Comparison of ENCODE assay signal across 8 cellular contexts in genomic region chrX:23901065-23901464, GRCh38. TPM values are rescaled to one million over a fixed set of nuclear protein-coding genes. Genes with fewer than 3 reads are reported as not detected.
A peak's percentile ranks its signal among the peaks of the same experiment; 100 is the strongest.
DNase-seq lines count a peak whose midpoint lies in the region; ATAC-seq, FAIRE-seq and TF ChIP-seq lines count a peak whose summit lies in the region.

No MANE protein-coding gene starts in this region.

- in situ Hi-C loops in Panc1 (cut with HindIII; ENCODE audit: low pct_unique_long_range_greater_than_20kb, low sequenced_read_pairs): no loop called here

- H3K36me3 ChIP-seq in Panc1 (ENCODE audit: control insufficient read depth, insufficient read depth, low read length) (no peaks in the 10 kb centered on the region), small intestine (ENCODE audit: control insufficient read depth in 2 of 2, insufficient read depth in 2 of 2, low read length in 2 of 2) (no peaks in the 10 kb centered on the region)

- FAIRE-seq in small intestine (lab: Jason Lieb, UNC): no peak

- H3K4me3 ChIP-seq in Panc1 (ENCODE audit: low read depth in 2 of 2, low read length in 2 of 2) (no peak overlapping the region), fibroblast of villous mesenchyme (ENCODE audit: low read depth, low read length) (no peak overlapping the region), small intestine (ENCODE audit: low read depth in 1 of 2, low read length in 2 of 2) (no peak overlapping the region)

- POLR2A ChIA-PET in Panc1 (lab: Charles Lee): interaction anchor here (1.5 kb wide), 1 partner anchor 118 kb away, joined by 15 read pairs; the partner anchor contains the start of gene SAT1

- H3K27me3 ChIP-seq in Panc1 (ENCODE audit: control insufficient read depth, insufficient read depth, low read length): no peaks in the 10 kb centered on the region
- no peaks in the 10 kb centered on the region for H3K27me3 ChIP-seq in small intestine (ENCODE audit: control insufficient read depth in 2 of 2, insufficient read depth in 2 of 2, low read length in 2 of 2)

- no TSS peak for BruUV-seq in Panc1 (replicated peaks; lab: Mats Ljungman, UMichigan)

- TF ChIP-seq CTCF in Panc1 (IDR thresholded peaks at IDR 0.05) (no peak), fibroblast of villous mesenchyme (IDR thresholded peaks at IDR 0.05; ENCODE audit: insufficient read depth, low read depth, low read length) (no peak)

- peak overlapping the region; percentile 89 for H3K27ac ChIP-seq in Panc1 (ENCODE audit: low read length)
- H3K27ac ChIP-seq in small intestine (ENCODE audit: low read depth in 1 of 2, low read length in 1 of 2): peak overlapping the region in 1 of 2 donors; percentile 70

- H3K4me1 ChIP-seq in Panc1 (ENCODE audit: control insufficient read depth, insufficient read depth, low read length): peaks cover 18% of the 10 kb centered on the region
- no peaks in the 10 kb centered on the region for H3K4me1 ChIP-seq in small intestine (ENCODE audit: control insufficient read depth in 2 of 2, insufficient read depth in 1 of 2, low read depth in 1 of 2, low read length in 1 of 2)

- ATAC-seq in Panc1: peak; percentile 75
- ATAC-seq in HG02763 (IDR thresholded peaks at IDR 0.05; ENCODE audit: unreplicated experiment): no peak
- ATAC-seq in GM18858 (IDR thresholded peaks at IDR 0.05; ENCODE audit: unreplicated experiment): no peak

- 64 to 82% (median 81%) methylated on average over 2 of the region's 2 CpGs for WGBS in small intestine, 3 donors

- no peaks in the 10 kb centered on the region for H3K9me3 ChIP-seq in Panc1 (ENCODE audit: control insufficient read depth, insufficient read depth, low read depth, low read length)
- no peaks in the 10 kb centered on the region for H3K9me3 ChIP-seq in small intestine (ENCODE audit: control insufficient read depth, low read depth)

- CTCF ChIA-PET in Panc1 (lab: Charles Lee): interaction anchor here (0.8 to 1.3 kb wide), 8 partner anchors 11 to 207 kb away, joined by 3 to 6 read pairs (median 4); partner anchors contain the start of gene ACOT9

- intact Hi-C loops in Panc1 (cut with micrococcal nuclease; ENCODE audit: unreplicated experiment): loop anchor here (2.0 to 10.0 kb wide), 2 partner anchors 116 to 146 kb away; no protein-coding TSS in a partner anchor

- DNase-seq in H4 (ENCODE audit: low spot score) (peak; percentile 52), Panc1 (ENCODE audit: low read depth, low spot score) (no peak), fibroblast of villous mesenchyme (ENCODE audit: low read depth) (peak; percentile 81), small intestine (peak; percentile 41), DMS114 treated with DMSO at 0.1 percent for 48 hours (lab: John Stamatoyannopoulos, UW; ENCODE audit: unreplicated experiment) (no peak), NCI-H2227 (lab: John Stamatoyannopoulos, UW; ENCODE audit: unreplicated experiment) (no peak)

RNA-seq across cellular contexts. Expression of gene APOO, which starts 6.7 kb away (rescaled TPM):
- total RNA-seq in H4 (2014; rRNA removed; shearing (Covaris generic)): 40.5 and 58.9 TPM in 2 replicates
- total RNA-seq in Panc1 (2021; ENCODE audit: unreplicated experiment): 36.8 TPM
- polyA plus RNA-seq in Panc1 (2012; ENCODE audit: insufficient read length): 23.2 TPM
- total RNA-seq in fibroblast of villous mesenchyme: 7.4 and 13.0 TPM in 2 replicates
- 10 to 100 TPM; 15.7 to 30.2 (median 28.6) TPM for polyA plus RNA-seq in small intestine

RNA-seq across cellular contexts. Expression of gene CXorf58, which starts 6.7 kb away (rescaled TPM):
- total RNA-seq in H4 (2014; rRNA removed; shearing (Covaris generic)): 0.04 TPM in 1 of 2 replicates, not detected in the other
- total RNA-seq in Panc1 (2021; ENCODE audit: unreplicated experiment) (0.41 TPM), fibroblast of villous mesenchyme (not detected in 2 replicates)
- 0.13 TPM for polyA plus RNA-seq in Panc1 (2012; ENCODE audit: insufficient read length)
- polyA plus RNA-seq in small intestine: under 1 TPM in 2 of 3 donors, not detected in 1; 0.04 to 0.54 TPM

Comparison
In these comparisons a context has a peak if more than half of its experiments do, and no peak if none do; other contexts are left out.
1. DNase-seq: peak in H4 (single experiment), fibroblast of villous mesenchyme (single experiment) and small intestine (single experiment); none in Panc1 (single experiment), DMS114 treated with DMSO at 0.1 percent for 48 hours (single experiment) and NCI-H2227 (single experiment).